7 cellular contexts compared by ENCODE assay signal in the genomic region with DNA sequence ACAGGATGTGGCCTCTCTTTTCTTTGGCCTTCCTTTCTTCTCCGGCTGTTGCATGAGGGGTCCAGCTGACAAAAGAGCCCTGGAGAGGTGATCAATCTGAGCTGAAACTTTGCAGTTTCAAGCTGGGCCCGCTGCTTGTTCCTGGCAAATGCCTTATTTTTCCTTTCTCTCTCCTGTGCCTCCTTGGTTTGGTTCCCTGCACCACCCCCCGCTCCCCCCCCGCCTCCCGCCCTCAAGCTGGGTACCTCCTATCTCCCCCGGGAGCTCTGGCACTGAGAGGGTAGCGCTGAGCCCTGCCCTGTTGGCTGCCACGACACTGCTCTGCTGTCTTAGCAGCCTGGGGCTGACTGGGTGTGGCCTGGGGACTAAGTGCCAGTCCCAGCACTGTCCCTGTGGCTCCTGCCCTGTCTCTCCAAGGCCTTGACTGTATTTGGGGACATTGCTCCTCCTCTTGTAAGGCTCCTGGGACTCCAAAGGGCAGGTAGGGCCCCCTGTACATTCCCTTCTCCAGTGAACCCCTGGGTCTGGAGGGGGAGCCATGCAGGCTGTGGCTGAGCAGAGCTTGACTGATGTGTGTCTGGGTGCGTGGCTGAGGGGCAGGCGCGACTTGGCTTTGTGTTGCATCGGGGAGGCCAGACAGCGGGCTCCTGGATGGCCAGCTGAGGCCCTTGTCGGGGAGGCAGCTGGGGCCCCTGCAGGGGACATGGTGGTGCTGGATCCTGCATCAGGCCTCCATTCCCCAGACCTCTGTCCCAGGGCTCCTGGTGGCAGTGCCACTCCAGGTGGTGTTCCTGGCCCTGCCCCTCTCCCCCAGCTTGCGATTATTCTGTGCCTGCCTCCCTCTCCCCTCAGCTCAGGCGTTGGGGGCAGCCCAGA. TPM values are rescaled to one million over a fixed set of nuclear protein-coding genes. Genes with fewer than 3 reads are reported as not detected.
A peak's percentile ranks its signal among the peaks of the same experiment; 100 is the strongest.
DNase-seq lines count a peak whose midpoint lies in the region; ATAC-seq and TF ChIP-seq lines count a peak whose summit lies in the region.

No MANE protein-coding gene starts in this region.

- peaks cover 4% of the 10 kb centered on the region for H3K36me3 Mint-ChIP-seq in stimulated activated naive CD8-positive, alpha-beta T cell treated with anti-CD3 and anti-CD28 coated beads, Interleukin-15, Interleukin-2, amounts not matched to agents 100 ng/mL and 50 ng/mL, for 24 hours (ENCODE audit: low read depth)

- H3K27ac Mint-ChIP-seq in stimulated activated naive CD8-positive, alpha-beta T cell treated with anti-CD3 and anti-CD28 coated beads, Interleukin-15, Interleukin-2, amounts not matched to agents 100 ng/mL and 50 ng/mL, for 24 hours, result no peak overlapping the region

- H3K4me3 Mint-ChIP-seq in stimulated activated naive CD8-positive, alpha-beta T cell treated with anti-CD3 and anti-CD28 coated beads, Interleukin-15, Interleukin-2, amounts not matched to agents 100 ng/mL and 50 ng/mL, for 24 hours, result peak overlapping the region; percentile 82

- peaks cover 6% of the 10 kb centered on the region for H3K4me1 Mint-ChIP-seq in stimulated activated naive CD8-positive, alpha-beta T cell treated with anti-CD3 and anti-CD28 coated beads, Interleukin-15, Interleukin-2, amounts not matched to agents 100 ng/mL and 50 ng/mL, for 24 hours (ENCODE audit: low read depth)

- H3K27ac ChIP-seq in body of pancreas, result peak overlapping the region in 3 of 4 donors; percentile 46 to 61 (median 49)

- no peaks in the 10 kb centered on the region for H3K36me3 ChIP-seq in body of pancreas (replicated peaks in 1 of 2; ENCODE audit: insufficient read depth in 1 of 2, low read depth in 2 of 2)
- no peaks in the 10 kb centered on the region for H3K36me3 ChIP-seq in kidney epithelial cell (ENCODE audit: control insufficient read depth, insufficient read depth, low read length)

- intact Hi-C loops in body of pancreas (cut with DNase I), result no loop called here

- TF ChIP-seq POLR2A in body of pancreas (IDR thresholded peaks at IDR 0.05), result no peak

- H3K9me3 ChIP-seq in body of pancreas, result no peaks in the 10 kb centered on the region

- no peaks in the 10 kb centered on the region for H3K9me3 Mint-ChIP-seq in stimulated activated naive CD8-positive, alpha-beta T cell treated with anti-CD3 and anti-CD28 coated beads, Interleukin-15, Interleukin-2, amounts not matched to agents 100 ng/mL and 50 ng/mL, for 24 hours

- no peaks in the 10 kb centered on the region for H3K4me1 ChIP-seq in body of pancreas

- H3K4me3 ChIP-seq in GM08714 (ENCODE audit: low read length), result peak overlapping the region; percentile 57
- peak overlapping the region in 1 of 2 donors; percentile 15 for H3K4me3 ChIP-seq in body of pancreas
- H3K4me3 ChIP-seq in kidney epithelial cell (ENCODE audit: low read depth, low read length), result peak overlapping the region; percentile 70

- 34 to 60% methylated on average over 8 to 12 of the region's 16 CpGs for WGBS in body of pancreas, 2 donors

- DNase-seq in NCI-H146 treated with DMSO at 0.1 percent for 48 hours (lab: John Stamatoyannopoulos, UW; ENCODE audit: unreplicated experiment) (peak; percentile 2), body of pancreas (peak in 2 of 4 donors; percentile 48 to 54), kidney epithelial cell (ENCODE audit: low read depth) (no peak), cerebellar nuclear complex (lab: John Stamatoyannopoulos, UW) (no peak)

- H3K27me3 Mint-ChIP-seq in stimulated activated naive CD8-positive, alpha-beta T cell treated with anti-CD3 and anti-CD28 coated beads, Interleukin-15, Interleukin-2, amounts not matched to agents 100 ng/mL and 50 ng/mL, for 24 hours, result no peaks in the 10 kb centered on the region

- ATAC-seq in body of pancreas (peak; percentile 52), HG02759 (IDR thresholded peaks at IDR 0.05; ENCODE audit: unreplicated experiment) (no peak)

- no peak for TF ChIP-seq CTCF in body of pancreas (IDR thresholded peaks at IDR 0.05)
- no peak for TF ChIP-seq CTCF in kidney epithelial cell (IDR thresholded peaks at IDR 0.05; ENCODE audit: insufficient read depth, low read length, poor library complexity, severe bottlenecking)

- H3K27me3 ChIP-seq in body of pancreas, result no peaks in the 10 kb centered on the region
- H3K27me3 ChIP-seq in kidney epithelial cell (ENCODE audit: control insufficient read depth, insufficient read depth, low read length), result no peaks in the 10 kb centered on the region

RNA-seq across cellular contexts. Expression of a gene that starts 1.1 kb away (rescaled TPM):
- total RNA-seq in body of pancreas, result 10 to 100 TPM in 1 of 2 donors, 1 to 10 TPM in 1; 7.3 to 19.1 TPM
- 16.7 and 34.7 TPM in 2 replicates for total RNA-seq in kidney epithelial cell

RNA-seq across cellular contexts. Expression of a gene that starts 15.3 kb away (rescaled TPM):
- 10 to 100 TPM; 14.5 to 48.8 TPM for total RNA-seq in body of pancreas
- total RNA-seq in kidney epithelial cell, result 79.1 and 80.0 TPM in 2 replicates

RNA-seq across cellular contexts. Expression of a gene that starts 19.9 kb away (rescaled TPM):
- 10 to 100 TPM; 20.2 to 27.4 TPM for total RNA-seq in body of pancreas
- total RNA-seq in kidney epithelial cell, result 27.9 and 28.8 TPM in 2 replicates

RNA-seq across cellular contexts. Expression of a gene that starts 22.2 kb away (rescaled TPM):
- total RNA-seq in body of pancreas (10 to 100 TPM; 68.5 to 83.4 TPM), kidney epithelial cell (113 and 121 TPM in 2 replicates)

RNA-seq across cellular contexts. Expression of a gene that starts 27.2 kb away (rescaled TPM):
- total RNA-seq in body of pancreas, result 10 to 100 TPM; 24.9 to 34.9 TPM
- total RNA-seq in kidney epithelial cell, result 48.3 and 55.9 TPM in 2 replicates
